In genomic region chr5:126793097-126793496, GRCh38 we compare ENCODE assay signal across 15 cellular contexts. TPM values are rescaled to one million over a fixed set of nuclear protein-coding genes. Genes with fewer than 3 reads are reported as not detected.
A peak's percentile ranks its signal among the peaks of the same experiment; 100 is the strongest.
DNase-seq lines count a peak whose midpoint lies in the region; ATAC-seq and TF ChIP-seq lines count a peak whose summit lies in the region.
"Had no signal": no experiment of that assay in that cellular context is flagged by ENCODE, and none has a peak within 500 bp of the region (broad histone marks: within the 10 kb centered on the region; RNA-seq: fewer than 3 reads in every experiment).

No MANE protein-coding gene starts in this region.

- no peaks in the 10 kb centered on the region for H3K27me3 ChIP-seq in CD4-positive, CD25-positive, alpha-beta regulatory T cell (ENCODE audit: control insufficient read depth, insufficient read depth, low read length)
- no peaks in the 10 kb centered on the region for H3K27me3 ChIP-seq in psoas muscle (ENCODE audit: insufficient read depth in 3 of 3, low read length in 2 of 3)
- H3K27me3 ChIP-seq in ascending aorta, result no peaks in the 10 kb centered on the region

- no peaks in the 10 kb centered on the region for H3K9me3 ChIP-seq in CD4-positive, CD25-positive, alpha-beta regulatory T cell (ENCODE audit: control insufficient read depth in 2 of 2, low read length in 2 of 2)
- H3K9me3 ChIP-seq in psoas muscle (no peaks in the 10 kb centered on the region), ascending aorta (no peaks in the 10 kb centered on the region)
- H3K9me3 ChIP-seq: prostate gland had no signal

- no peaks in the 10 kb centered on the region for H3K36me3 ChIP-seq in CD4-positive, CD25-positive, alpha-beta regulatory T cell (ENCODE audit: control insufficient read depth, insufficient read depth, low read length)
- H3K36me3 ChIP-seq in psoas muscle (ENCODE audit: insufficient read depth in 1 of 2, low read depth in 1 of 2) (no peaks in the 10 kb centered on the region), ascending aorta (no peaks in the 10 kb centered on the region)
- H3K36me3 ChIP-seq: prostate gland had no signal

- peak overlapping the region; percentile 8 to 70 (median 34) for H3K4me3 Mint-ChIP-seq in CD4-positive, CD25-positive, alpha-beta regulatory T cell
- no peak overlapping the region for H3K4me3 Mint-ChIP-seq in dendritic cell treated with granulocyte-macrophage colony-stimulating factor and Interleukin-4, amounts not matched to agents 40 ng/mL and 50 ng/mL, for 4 days

- peak overlapping the region in 2 of 3 donors; percentile 59 to 61 for H3K27ac Mint-ChIP-seq in CD4-positive, CD25-positive, alpha-beta regulatory T cell
- H3K27ac Mint-ChIP-seq in dendritic cell treated with granulocyte-macrophage colony-stimulating factor and Interleukin-4, amounts not matched to agents 40 ng/mL and 50 ng/mL, for 4 days, result peak overlapping the region; percentile 67

- TF ChIP-seq CTCF in psoas muscle (IDR thresholded peaks at IDR 0.05) (no peak), ascending aorta (IDR thresholded peaks at IDR 0.05) (no peak)

- DNase-seq in CD4-positive, CD25-positive, alpha-beta regulatory T cell, result no peak
- DNase-seq in psoas muscle (no peak), ascending aorta (ENCODE audit: low spot score in 2 of 2) (no peak)
- DNase-seq in activated effector memory CD4-positive, alpha-beta T cell treated with Interleukin-2 at 50 U/mL for 16 hours, result no peak
- DNase-seq: AML-193, aorta, NCI-H1436 treated with DMSO at 0.1 percent for 48 hours, NCI-H345, substantia nigra had no signal

- H3K36me3 Mint-ChIP-seq in CD4-positive, CD25-positive, alpha-beta regulatory T cell, result peaks cover 4% of the 10 kb centered on the region
- H3K36me3 Mint-ChIP-seq in dendritic cell treated with granulocyte-macrophage colony-stimulating factor and Interleukin-4, amounts not matched to agents 40 ng/mL and 50 ng/mL, for 4 days (ENCODE audit: low read depth), result no peaks in the 10 kb centered on the region

- H3K4me1 Mint-ChIP-seq in CD4-positive, CD25-positive, alpha-beta regulatory T cell, result peaks cover 18 to 88% (median 62%) of the 10 kb centered on the region in 4 donors
- H3K4me1 Mint-ChIP-seq in dendritic cell treated with granulocyte-macrophage colony-stimulating factor and Interleukin-4, amounts not matched to agents 40 ng/mL and 50 ng/mL, for 4 days (ENCODE audit: low read depth), result peaks cover 54% of the 10 kb centered on the region

- H3K9me3 Mint-ChIP-seq in CD4-positive, CD25-positive, alpha-beta regulatory T cell, result no peaks in the 10 kb centered on the region
- H3K9me3 Mint-ChIP-seq in dendritic cell treated with granulocyte-macrophage colony-stimulating factor and Interleukin-4, amounts not matched to agents 40 ng/mL and 50 ng/mL, for 4 days, result no peaks in the 10 kb centered on the region

- H3K4me1 ChIP-seq in CD4-positive, CD25-positive, alpha-beta regulatory T cell (ENCODE audit: control insufficient read depth, insufficient read depth, low read length, poor library complexity, severe bottlenecking), result peaks cover 31% of the 10 kb centered on the region
- H3K4me1 ChIP-seq in psoas muscle (no peaks in the 10 kb centered on the region), ascending aorta (no peaks in the 10 kb centered on the region)
- H3K4me1 ChIP-seq: prostate gland had no signal

- intact Hi-C loops in dendritic cell treated with granulocyte-macrophage colony-stimulating factor and Interleukin-4, amounts not matched to agents 40 ng/mL and 50 ng/mL, for 4 days (cut with micrococcal nuclease), result no loop called here
- intact Hi-C loops in psoas muscle (cut with DNase I), result no loop called here
- intact Hi-C loops in ascending aorta (cut with DNase I), result no loop called here

- no peaks in the 10 kb centered on the region for H3K27me3 Mint-ChIP-seq in CD4-positive, CD25-positive, alpha-beta regulatory T cell
- no peaks in the 10 kb centered on the region for H3K27me3 Mint-ChIP-seq in dendritic cell treated with granulocyte-macrophage colony-stimulating factor and Interleukin-4, amounts not matched to agents 40 ng/mL and 50 ng/mL, for 4 days

- H3K4me3 ChIP-seq in CD4-positive, CD25-positive, alpha-beta regulatory T cell (ENCODE audit: low read depth, low read length), result peak overlapping the region; percentile 59
- H3K4me3 ChIP-seq in psoas muscle (no peak overlapping the region), ascending aorta (no peak overlapping the region)
- H3K4me3 ChIP-seq: prostate gland, SK-N-MC had no signal

- 86 to 88% (median 86%) methylated on average over 3 of the region's 3 CpGs for WGBS in psoas muscle, 3 donors

- H3K27ac ChIP-seq in CD4-positive, CD25-positive, alpha-beta regulatory T cell (ENCODE audit: insufficient read depth, low read length, poor library complexity, severe bottlenecking), result no peak overlapping the region
- H3K27ac ChIP-seq in psoas muscle (no peak overlapping the region), ascending aorta (no peak overlapping the region)
- H3K27ac ChIP-seq: prostate gland, SK-N-MC had no signal

- ATAC-seq in CD4-positive, CD25-positive, alpha-beta regulatory T cell (ENCODE audit: low read depth in 2 of 2), result no peak
- peak; percentile 10 for ATAC-seq in GM19023 (IDR thresholded peaks at IDR 0.05; ENCODE audit: unreplicated experiment)
- ATAC-seq in HG03469 (IDR thresholded peaks at IDR 0.05; ENCODE audit: unreplicated experiment), result peak; percentile 32
- ATAC-seq in HG02840 (IDR thresholded peaks at IDR 0.05; ENCODE audit: low FRiP score, unreplicated experiment), result no peak
- ATAC-seq in psoas muscle, result no peak

RNA-seq across cellular contexts. Expression of gene LMNB1, which starts 16.2 kb away (rescaled TPM):
- 52.5 TPM for total RNA-seq in CD4-positive, CD25-positive, alpha-beta regulatory T cell
- polyA plus RNA-seq in CD4-positive, CD25-positive, alpha-beta regulatory T cell, result 10 to 100 TPM; 11.5 to 21.9 (median 17.3) TPM
- total RNA-seq in psoas muscle (1 to 10 TPM; 1.4 to 4.1 (median 2.1) TPM), ascending aorta (1.3 TPM)
- 1 to 10 TPM in 1 of 3 donors, under 1 TPM in 2; 0.66 to 1.0 (median 0.72) TPM for polyA plus RNA-seq in psoas muscle

Comparison
In these comparisons a context has a peak if more than half of its experiments do, and no peak if none do; other contexts are left out.
1. ATAC-seq: peak in GM19023 (single experiment) and HG03469 (single experiment); none in CD4-positive, CD25-positive, alpha-beta regulatory T cell (0 of 2), HG02840 (single experiment) and psoas muscle (0 of 4).
2. RNA of gene LMNB1, which starts 16.2 kb away (total RNA-seq): 52.5 TPM in CD4-positive, CD25-positive, alpha-beta regulatory T cell (single experiment); 1.4 to 4.1 TPM in psoas muscle and 1.3 TPM in ascending aorta (single experiment); every median in the first group is over 10 times any median in the second.